ENCODE assay signal across 9 cellular contexts in genomic region chr16:79997257-79997656, GRCh38.
DNase-seq lines count a peak whose midpoint lies in the region; TF ChIP-seq lines count a peak whose summit lies in the region.
"Had no signal": no experiment of that assay in that cellular context is flagged by ENCODE, and none has a peak within 500 bp of the region (broad histone marks: within the 10 kb centered on the region; RNA-seq: fewer than 3 reads in every experiment).

No MANE protein-coding gene starts in this region.

- TF ChIP-seq POLR2A in NB4 (IDR thresholded peaks at IDR 0.05; ENCODE audit: extremely low read depth, insufficient read length): no peak

- H3K4me3 ChIP-seq in NB4 (ENCODE audit: low read depth, low read length) (no peak overlapping the region), fibroblast of mammary gland (ENCODE audit: control insufficient read depth, low read depth, low read length) (no peak overlapping the region)
- H3K4me3 ChIP-seq: SJSA1 had no signal

- TF ChIP-seq CTCF in NB4 (IDR thresholded peaks at IDR 0.05; ENCODE audit: low read depth, low read length) (peak; percentile 51), fibroblast of mammary gland (conservative IDR thresholded peaks at IDR 0.05; ENCODE audit: control insufficient read depth, insufficient read depth, low read depth, low read length) (peak; percentile 44)

- peak; percentile 10 for DNase-seq in stimulated activated CD4-positive, alpha-beta T cell treated with anti-CD3 and anti-CD28 coated beads, Interleukin-15, amount 100 ng/mL, for 24 hours
- no peak for DNase-seq in stimulated activated CD4-positive, alpha-beta T cell treated with anti-CD3 and anti-CD28 coated beads, Interleukin-1b, Interleukin-23, amount 100 ng/mL, for 48 hours
- DNase-seq in NB4 (ENCODE audit: low read depth) (peak; percentile 22), fibroblast of mammary gland (ENCODE audit: low read depth) (peak; percentile 17), NCI-H1105 treated with DMSO at 0.1 percent for 48 hours (lab: John Stamatoyannopoulos, UW) (no peak), mesenteric fat pad (ENCODE audit: low spot score) (no peak), NCI-H187 (lab: John Stamatoyannopoulos, UW) (no peak)
- no peak for DNase-seq in effector CD8-positive, alpha-beta T cell (lab: John Stamatoyannopoulos, UW)

Comparison
In these comparisons a context has a peak if more than half of its experiments do, and no peak if none do; other contexts are left out.
1. DNase-seq: peak in stimulated activated CD4-positive, alpha-beta T cell treated with anti-CD3 and anti-CD28 coated beads, Interleukin-15, amount 100 ng/mL, for 24 hours (single experiment), NB4 (single experiment) and fibroblast of mammary gland (single experiment); none in stimulated activated CD4-positive, alpha-beta T cell treated with anti-CD3 and anti-CD28 coated beads, Interleukin-1b, Interleukin-23, amount 100 ng/mL, for 48 hours (single experiment), NCI-H1105 treated with DMSO at 0.1 percent for 48 hours (single experiment), mesenteric fat pad (single experiment), effector CD8-positive, alpha-beta T cell (single experiment) and NCI-H187 (0 of 2).